ENCODE assay signal across 9 cellular contexts in genomic region chr16:30997887-30998711, GRCh38. TPM values are rescaled to one million over a fixed set of nuclear protein-coding genes. Genes with fewer than 3 reads are reported as not detected.
DNase-seq lines count a peak whose midpoint lies in the region; ATAC-seq, FAIRE-seq and TF ChIP-seq lines count a peak whose summit lies in the region.
"Had no signal": no experiment of that assay in that cellular context is flagged by ENCODE, and none has a peak within 500 bp of the region (broad histone marks: within the 10 kb centered on the region; RNA-seq: fewer than 3 reads in every experiment).

No MANE protein-coding gene starts in this region.

- no peaks in the 10 kb centered on the region for H3K9me3 Mint-ChIP-seq in activated CD4-positive, alpha-beta T cell treated with anti-CD3 and anti-CD28 coated beads for 36 hours (ENCODE audit: low read depth)

- H3K27ac ChIP-seq in tibial artery = peak overlapping the region; percentile 71 to 79

- no peaks in the 10 kb centered on the region for H3K36me3 ChIP-seq in tibial artery
- H3K36me3 ChIP-seq: BLaER1 treated with 17β-estradiol and CSF1 and Interleukin-3, amounts not matched to agents 10 nM and 100 nM had no signal

- POLR2A ChIA-PET in activated CD4-positive, alpha-beta T cell treated with anti-CD3 and anti-CD28 coated beads for 36 hours (lab: Charles Lee) = interaction anchor here (0.6 kb wide), 1 partner anchor 871 kb away, joined by 3 read pairs; no protein-coding TSS in a partner anchor

- no peak for FAIRE-seq in GM19239 (lab: Jason Lieb, UNC)

- H3K27me3 ChIP-seq in tibial artery = no peaks in the 10 kb centered on the region
- H3K27me3 ChIP-seq: BLaER1 treated with 17β-estradiol and CSF1 and Interleukin-3, amounts not matched to agents 10 nM and 100 nM had no signal

- peak overlapping the region; percentile 53 to 59 for H3K4me3 ChIP-seq in tibial artery
- H3K4me3 ChIP-seq: BLaER1 treated with 17β-estradiol and CSF1 and Interleukin-3, amounts not matched to agents 10 nM and 100 nM had no signal

- peaks cover 16% of the 10 kb centered on the region for H3K4me1 Mint-ChIP-seq in activated CD4-positive, alpha-beta T cell treated with anti-CD3 and anti-CD28 coated beads for 36 hours

- H3K27ac Mint-ChIP-seq in activated CD4-positive, alpha-beta T cell treated with anti-CD3 and anti-CD28 coated beads for 36 hours = no peak overlapping the region

- TF ChIP-seq CTCF in tibial artery (IDR thresholded peaks at IDR 0.05) = no peak

- H3K4me1 ChIP-seq in tibial artery = peaks cover 0 to 27% (median 17%) of the 10 kb centered on the region in 4 donors

- intact Hi-C loops in activated CD4-positive, alpha-beta T cell treated with anti-CD3 and anti-CD28 coated beads for 36 hours (cut with DNase I, micrococcal nuclease) = loop anchor here (1.0 to 10.0 kb wide), 13 partner anchors 35 to 867 kb away; partner anchors contain the start of genes ARMC5 (in 1 of the 2), FBXL19 (in 1 of the 2), KAT8 (in 1 of the 2) and SETD1A (in 1 of the 2)
- intact Hi-C loops in tibial artery (cut with DNase I; ENCODE audit: low total_unique reads) = loop anchor here (5.0 kb wide), 1 partner anchor 34 kb away; the partner anchor contains the start of gene STX4
- intact Hi-C loops in posterior vena cava (cut with DNase I) = loop anchor here in 1 of 2 donors (5.0 kb wide), 1 partner anchor 34 kb away; the partner anchor contains the start of gene STX4

- no peak for DNase-seq in activated CD4-positive, alpha-beta T cell treated with anti-CD3 and anti-CD28 coated beads for 36 hours
- DNase-seq in activated CD4-positive, alpha-beta T cell treated with anti-CD3 and anti-CD28 coated beads for 48 hours = no peak
- DNase-seq in amniotic stem cell (lab: John Stamatoyannopoulos, UW) (peak; percentile 83), iPS-NIHi7 (ENCODE audit: extremely low spot score) (peak; percentile 34), tibial artery (no peak), MV-4-11 (lab: John Stamatoyannopoulos, UW) (no peak), GM19239 (ENCODE audit: insufficient read length, low spot score) (no peak), posterior vena cava (ENCODE audit: low spot score) (no peak)

- peaks cover 3% of the 10 kb centered on the region for H3K27me3 Mint-ChIP-seq in activated CD4-positive, alpha-beta T cell treated with anti-CD3 and anti-CD28 coated beads for 36 hours

- H3K4me3 Mint-ChIP-seq in activated CD4-positive, alpha-beta T cell treated with anti-CD3 and anti-CD28 coated beads for 36 hours = peak overlapping the region; percentile 72

- CTCF ChIA-PET in activated CD4-positive, alpha-beta T cell treated with anti-CD3 and anti-CD28 coated beads for 36 hours (lab: Charles Lee) = interaction anchor here (0.6 to 2.1 kb wide), 6 partner anchors 12 to 336 kb away, joined by 3 to 8 read pairs (median 5); partner anchors contain the start of gene HSD3B7

- no peaks in the 10 kb centered on the region for H3K9me3 ChIP-seq in tibial artery
- H3K9me3 ChIP-seq: BLaER1 treated with 17β-estradiol and CSF1 and Interleukin-3, amounts not matched to agents 10 nM and 100 nM had no signal

- H3K36me3 Mint-ChIP-seq in activated CD4-positive, alpha-beta T cell treated with anti-CD3 and anti-CD28 coated beads for 36 hours (ENCODE audit: low read depth) = no peaks in the 10 kb centered on the region

- no peak for ATAC-seq in activated CD4-positive, alpha-beta T cell treated with anti-CD3 and anti-CD28 coated beads for 36 hours

RNA-seq across cellular contexts. Expression of gene STX1B, which starts 12.3 kb away (rescaled TPM):
- total RNA-seq in activated CD4-positive, alpha-beta T cell treated with anti-CD3 and anti-CD28 coated beads for 36 hours = 1 to 10 TPM; 1.3 to 1.5 TPM
- total RNA-seq in posterior vena cava = 1 to 10 TPM in 1 of 2 donors, under 1 TPM in 1; 0.95 to 1.1 TPM

RNA-seq across cellular contexts. Expression of gene HSD3B7, which starts 13.1 kb away (rescaled TPM):
- total RNA-seq in activated CD4-positive, alpha-beta T cell treated with anti-CD3 and anti-CD28 coated beads for 36 hours = 1 to 10 TPM; 1.6 to 2.2 TPM
- 10 to 100 TPM; 38.5 to 39.2 TPM for total RNA-seq in posterior vena cava

RNA-seq across cellular contexts. Expression of gene STX4, which starts 35.3 kb away (rescaled TPM):
- total RNA-seq in activated CD4-positive, alpha-beta T cell treated with anti-CD3 and anti-CD28 coated beads for 36 hours = 10 to 100 TPM; 29.2 to 35.9 TPM
- total RNA-seq in posterior vena cava = 10 to 100 TPM; 54.4 to 75.4 TPM

RNA-seq across cellular contexts. Expression of gene SETD1A, which starts 40.5 kb away (rescaled TPM):
- total RNA-seq in activated CD4-positive, alpha-beta T cell treated with anti-CD3 and anti-CD28 coated beads for 36 hours = 10 to 100 TPM; 18.5 to 21.7 TPM
- 10 to 100 TPM; 11.8 to 17.7 TPM for total RNA-seq in posterior vena cava

RNA-seq across cellular contexts. Expression of gene ORAI3, which starts 49.2 kb away (rescaled TPM):
- 1 to 10 TPM; 6.9 to 7.9 TPM for total RNA-seq in activated CD4-positive, alpha-beta T cell treated with anti-CD3 and anti-CD28 coated beads for 36 hours
- total RNA-seq in posterior vena cava = 10 to 100 TPM; 11.0 to 17.5 TPM

Comparison
In these comparisons a context has a peak if more than half of its experiments do, and no peak if none do; other contexts are left out.
1. DNase-seq: peak in amniotic stem cell (single experiment) and iPS-NIHi7 (single experiment); none in activated CD4-positive, alpha-beta T cell treated with anti-CD3 and anti-CD28 coated beads for 36 hours (single experiment), activated CD4-positive, alpha-beta T cell treated with anti-CD3 and anti-CD28 coated beads for 48 hours (single experiment), tibial artery (0 of 2), MV-4-11 (single experiment), GM19239 (single experiment) and posterior vena cava (single experiment).
2. RNA of gene HSD3B7, which starts 13.1 kb away (total RNA-seq): 38.5 to 39.2 TPM in posterior vena cava; 1.6 to 2.2 TPM in activated CD4-positive, alpha-beta T cell treated with anti-CD3 and anti-CD28 coated beads for 36 hours; every median in the first group is over 10 times any median in the second.